Comparison of ENCODE assay signal across 9 cellular contexts in genomic region chrX:65750674-65751469, GRCh38.
DNase-seq lines count a peak whose midpoint lies in the region; ATAC-seq and TF ChIP-seq lines count a peak whose summit lies in the region.
"Had no signal": no experiment of that assay in that cellular context is flagged by ENCODE, and none has a peak within 500 bp of the region (broad histone marks: within the 10 kb centered on the region; RNA-seq: fewer than 3 reads in every experiment).

No MANE protein-coding gene starts in this region.

- H3K4me3 Mint-ChIP-seq in natural killer cell = peak overlapping the region; percentile 83
- H3K4me3 Mint-ChIP-seq in CD14-positive monocyte = peak overlapping the region in 1 of 2 donors; percentile 60
- H3K4me3 Mint-ChIP-seq in MCF 10A (ENCODE audit: unreplicated experiment) = no peak overlapping the region

- peak; percentile 75 for DNase-seq in SKM-1 (lab: John Stamatoyannopoulos, UW; ENCODE audit: unreplicated experiment)
- DNase-seq in natural killer cell = no peak
- no peak for DNase-seq in CD14-positive monocyte (ENCODE audit: low spot score)
- no peak for DNase-seq in kidney glomerular epithelial cell (lab: John Stamatoyannopoulos, UW)
- DNase-seq in MCF 10A (ENCODE audit: unreplicated experiment) = no peak
- DNase-seq in NCI-H2029 treated with DMSO at 0.1 percent for 48 hours (lab: John Stamatoyannopoulos, UW) = no peak
- DNase-seq: left ventricle myocardium superior had no signal

- CTCF ChIA-PET in MCF 10A (lab: Yijun Ruan, JAX) = interaction anchor here (1.0 to 1.8 kb wide), 2 partner anchors 234 to 236 kb away, joined by 3 read pairs; no protein-coding TSS in a partner anchor

- peak overlapping the region; percentile 79 to 83 for H3K27ac Mint-ChIP-seq in natural killer cell
- peak overlapping the region in 2 of 7 donors; percentile 34 to 52 for H3K27ac Mint-ChIP-seq in CD14-positive monocyte
- H3K27ac Mint-ChIP-seq in MCF 10A (ENCODE audit: low read depth, unreplicated experiment) = no peak overlapping the region

- peaks cover 55 to 69% of the 10 kb centered on the region in 2 donors for H3K4me1 Mint-ChIP-seq in natural killer cell
- peaks cover 38% of the 10 kb centered on the region for H3K4me1 Mint-ChIP-seq in CD14-positive monocyte
- H3K4me1 Mint-ChIP-seq in MCF 10A (ENCODE audit: insufficient read depth, unreplicated experiment) = peaks cover 18% of the 10 kb centered on the region

- no peak for TF ChIP-seq CTCF in natural killer cell (IDR thresholded peaks at IDR 0.05)
- TF ChIP-seq CTCF in CD14-positive monocyte (IDR thresholded peaks at IDR 0.05) = no peak
- no peak for TF ChIP-seq CTCF in MCF 10A (IDR thresholded peaks at IDR 0.05; ENCODE audit: unreplicated experiment)

- POLR2A ChIA-PET in MCF 10A (lab: Yijun Ruan, JAX) = interaction anchor here (0.7 kb wide), 1 partner anchor 130 kb away, joined by 4 read pairs; no protein-coding TSS in a partner anchor

- intact Hi-C loops in natural killer cell (cut with micrococcal nuclease) (no loop called here), CD14-positive monocyte (cut with micrococcal nuclease) (no loop called here), MCF 10A (cut with micrococcal nuclease) (no loop called here)

- no TSS peak for BruUV-seq in MCF 10A (replicated peaks; lab: Mats Ljungman, UMichigan)

- no peaks in the 10 kb centered on the region for H3K27me3 Mint-ChIP-seq in natural killer cell (ENCODE audit: low read depth in 2 of 2)
- peaks cover 0 to 50% (median 1%) of the 10 kb centered on the region in 3 donors for H3K27me3 Mint-ChIP-seq in CD14-positive monocyte (ENCODE audit: low read depth in 3 of 3)
- no peaks in the 10 kb centered on the region for H3K27me3 Mint-ChIP-seq in MCF 10A (ENCODE audit: insufficient read depth, unreplicated experiment)

- H3K36me3 Mint-ChIP-seq in natural killer cell (no peaks in the 10 kb centered on the region), CD14-positive monocyte (no peaks in the 10 kb centered on the region), MCF 10A (ENCODE audit: insufficient read depth, unreplicated experiment) (no peaks in the 10 kb centered on the region)

- H3K9me3 Mint-ChIP-seq in natural killer cell (no peaks in the 10 kb centered on the region), CD14-positive monocyte (peaks cover 0 to 8% (median 5%) of the 10 kb centered on the region in 7 donors), MCF 10A (ENCODE audit: unreplicated experiment) (peaks cover 11% of the 10 kb centered on the region)

- ATAC-seq in GM18909 (IDR thresholded peaks at IDR 0.05; ENCODE audit: poor library complexity, unreplicated experiment) (peak; percentile 93), HG02870 (IDR thresholded peaks at IDR 0.05; ENCODE audit: unreplicated experiment) (peak; percentile 60), natural killer cell (peak; percentile 66 to 92 (median 82))
- ATAC-seq: left ventricle myocardium superior had no signal
